Comparison of ENCODE assay signal across 10 cellular contexts in the genomic region with DNA sequence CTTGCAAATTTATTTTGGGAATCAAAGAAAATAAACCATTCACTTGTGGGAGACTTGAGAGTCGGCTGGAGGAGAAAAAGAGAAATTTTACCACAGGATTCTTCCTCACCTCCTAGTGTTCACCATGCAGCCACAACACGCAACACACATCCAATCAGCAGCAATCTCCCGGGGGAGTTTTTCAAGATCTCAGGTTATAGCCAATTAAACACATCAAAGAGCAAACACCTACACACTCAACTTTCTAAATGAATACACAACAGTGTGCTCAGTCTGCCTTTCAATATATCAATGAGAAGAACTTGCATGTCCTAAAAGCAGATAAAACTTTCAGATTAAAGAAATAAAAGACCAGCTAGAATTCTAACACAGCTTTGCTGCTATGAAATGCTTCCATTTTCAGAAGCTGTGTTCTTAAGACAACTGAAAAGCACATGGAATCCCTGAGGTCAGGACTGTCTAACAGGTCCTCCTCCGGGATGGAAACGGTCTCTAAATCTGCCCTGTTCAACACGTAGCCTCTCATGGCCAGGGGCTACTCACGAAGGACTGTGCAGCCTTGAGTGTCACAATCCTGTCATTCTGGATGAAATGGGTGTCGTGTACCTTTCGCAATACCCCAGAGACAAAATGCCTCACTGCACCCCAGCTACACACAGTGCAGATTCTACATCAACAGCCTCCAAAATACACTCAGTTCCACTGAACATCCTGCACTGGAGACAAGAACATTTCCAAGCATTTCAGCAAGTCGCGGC.
A peak's percentile ranks its signal among the peaks of the same experiment; 100 is the strongest.
DNase-seq lines count a peak whose midpoint lies in the region; ATAC-seq and TF ChIP-seq lines count a peak whose summit lies in the region.
"Had no signal": no experiment of that assay in that cellular context is flagged by ENCODE, and none has a peak within 500 bp of the region (broad histone marks: within the 10 kb centered on the region; RNA-seq: fewer than 3 reads in every experiment).

No MANE protein-coding gene starts in this region.

- no peak overlapping the region for H3K4me3 Mint-ChIP-seq in activated T-cell treated with anti-CD3 and anti-CD28 coated beads, Interleukin-2, amount 50 U/mL, for 24 hours
- H3K4me3 Mint-ChIP-seq: IgD-negative memory B cell; naive thymus-derived CD8-positive, alpha-beta T cell had no signal

- H3K27ac Mint-ChIP-seq in activated T-cell treated with anti-CD3 and anti-CD28 coated beads, Interleukin-2, amount 50 U/mL, for 24 hours, result peak overlapping the region; percentile 8

- TF ChIP-seq POLR2A in NB4 (IDR thresholded peaks at IDR 0.05; ENCODE audit: extremely low read depth, insufficient read length), result no peak

- H3K4me1 Mint-ChIP-seq in activated T-cell treated with anti-CD3 and anti-CD28 coated beads, Interleukin-2, amount 50 U/mL, for 24 hours (ENCODE audit: low read depth), result peaks cover 48% of the 10 kb centered on the region

- H3K36me3 Mint-ChIP-seq in activated T-cell treated with anti-CD3 and anti-CD28 coated beads, Interleukin-2, amount 50 U/mL, for 24 hours (ENCODE audit: low read depth), result peaks cover 14% of the 10 kb centered on the region
- H3K36me3 Mint-ChIP-seq: IgD-negative memory B cell had no signal

- TF ChIP-seq CTCF in NB4 (IDR thresholded peaks at IDR 0.05; ENCODE audit: low read depth, low read length), result no peak

- H3K4me3 ChIP-seq in NB4 (ENCODE audit: low read depth, low read length), result no peak overlapping the region

- ATAC-seq in HG02610 (IDR thresholded peaks at IDR 0.05; ENCODE audit: unreplicated experiment), result peak; percentile 94
- ATAC-seq in stimulated activated naive CD8-positive, alpha-beta T cell treated with anti-CD3 and anti-CD28 coated beads, Interleukin-15, Interleukin-2, amounts not matched to agents 100 U/mL and 50 U/mL, for 24 hours, result peak; percentile 69
- no peak for ATAC-seq in GM21786 (IDR thresholded peaks at IDR 0.05; ENCODE audit: unreplicated experiment)
- ATAC-seq in GM21576 (IDR thresholded peaks at IDR 0.05; ENCODE audit: unreplicated experiment), result no peak
- ATAC-seq: naive thymus-derived CD8-positive, alpha-beta T cell had no signal

- no peaks in the 10 kb centered on the region for H3K9me3 Mint-ChIP-seq in activated T-cell treated with anti-CD3 and anti-CD28 coated beads, Interleukin-2, amount 50 U/mL, for 24 hours
- H3K9me3 Mint-ChIP-seq: IgD-negative memory B cell had no signal

- H3K27me3 Mint-ChIP-seq in activated T-cell treated with anti-CD3 and anti-CD28 coated beads, Interleukin-2, amount 50 U/mL, for 24 hours, result no peaks in the 10 kb centered on the region

- no peak for DNase-seq in activated T-cell treated with anti-CD3 and anti-CD28 coated beads, Interleukin-2, amount 50 U/mL, for 24 hours
- DNase-seq in activated T-cell treated with anti-CD3 and anti-CD28 coated beads, Interleukin-2, amount 50 U/mL, for 1 hour, result no peak
- DNase-seq in NB4 (ENCODE audit: low read depth) (peak; percentile 89), mesenteric fat pad (ENCODE audit: low spot score) (no peak)
- no peak for DNase-seq in stimulated activated naive CD8-positive, alpha-beta T cell treated with anti-CD3 and anti-CD28 coated beads, Interleukin-15, Interleukin-2, amounts not matched to agents 100 U/mL and 50 U/mL, for 24 hours
- DNase-seq: naive thymus-derived CD8-positive, alpha-beta T cell had no signal

Comparison
In these comparisons a context has a peak if more than half of its experiments do, and no peak if none do; other contexts are left out.
1. ATAC-seq: peak in HG02610 (single experiment) and stimulated activated naive CD8-positive, alpha-beta T cell treated with anti-CD3 and anti-CD28 coated beads, Interleukin-15, Interleukin-2, amounts not matched to agents 100 U/mL and 50 U/mL, for 24 hours (single experiment); none in GM21786 (single experiment) and GM21576 (single experiment).